In genomic region chr12:110222433-110222832, GRCh38 we compare ENCODE assay signal across 17 cellular contexts.
"Had no signal": no experiment of that assay in that cellular context is flagged by ENCODE, and none has a peak within 500 bp of the region (broad histone marks: within the 10 kb centered on the region; RNA-seq: fewer than 3 reads in every experiment).

No MANE protein-coding gene starts in this region.

- H3K27me3 ChIP-seq: body of pancreas, stomach, testis had no signal

- H3K9me3 ChIP-seq: body of pancreas, prostate gland, stomach, testis had no signal

- ATAC-seq: activated CD8-positive, alpha-beta T cell treated with anti-CD3 and anti-CD28 coated beads for 36 hours; activated T-cell treated with anti-CD3 and anti-CD28 coated beads, Interleukin-2, amount 50 U/mL, for 4 hours; body of pancreas; T-helper 17 cell; WTC11 had no signal

- H3K4me3 ChIP-seq: body of pancreas, prostate gland, stomach, testis had no signal

- DNase-seq: activated CD4-positive, alpha-beta T cell treated with anti-CD3 and anti-CD28 coated beads for 48 hours; activated CD8-positive, alpha-beta T cell treated with anti-CD3 and anti-CD28 coated beads for 36 hours; activated effector memory CD4-positive, alpha-beta T cell treated with Interleukin-2 at 50 U/mL for 16 hours; activated naive CD4-positive, alpha-beta T cell treated with anti-CD3 and anti-CD28 coated beads, Interleukin-2, amount 50 U/mL, for 16 hours; activated T-cell treated with anti-CD3 and anti-CD28 coated beads, Interleukin-2, amount 50 U/mL, for 4 hours; body of pancreas; cortex of kidney; effector memory CD4-positive, alpha-beta T cell; hypothalamus; nephron progenitor cell; SHP77 treated with DMSO at 0.1 percent for 48 hours; stimulated activated CD4-positive, alpha-beta T cell treated with anti-CD3 and anti-CD28 coated beads, Interleukin-2, amount 100 ng/mL, for 24 hours; stomach; T-helper 17 cell; testis had no signal

- H3K36me3 ChIP-seq: prostate gland had no signal

- H3K27ac ChIP-seq: body of pancreas had no signal
